ENCODE assay signal across 1 cellular context in genomic region chr19:42053037-42053935, GRCh38.
A peak's percentile ranks its signal among the peaks of the same experiment; 100 is the strongest.
TF ChIP-seq lines count a peak whose summit lies in the region.

No MANE protein-coding gene starts in this region.

TF ChIP-seq in HepG2, 621 proteins besides CTCF, POLR2A, EP300 and RAD21:
- peak; percentile 89 for TF ChIP-seq ZNF768 (CRISPR knock-in tag; IDR thresholded peaks at IDR 0.05)
- no peak for TF ChIP-seq ATF1 (CRISPR knock-in tag; IDR thresholded peaks at IDR 0.05)
- TF ChIP-seq SAFB2 (CRISPR knock-in tag; IDR thresholded peaks at IDR 0.05; ENCODE audit: borderline replicate concordance, low read depth) = no peak
